In the genomic region with DNA sequence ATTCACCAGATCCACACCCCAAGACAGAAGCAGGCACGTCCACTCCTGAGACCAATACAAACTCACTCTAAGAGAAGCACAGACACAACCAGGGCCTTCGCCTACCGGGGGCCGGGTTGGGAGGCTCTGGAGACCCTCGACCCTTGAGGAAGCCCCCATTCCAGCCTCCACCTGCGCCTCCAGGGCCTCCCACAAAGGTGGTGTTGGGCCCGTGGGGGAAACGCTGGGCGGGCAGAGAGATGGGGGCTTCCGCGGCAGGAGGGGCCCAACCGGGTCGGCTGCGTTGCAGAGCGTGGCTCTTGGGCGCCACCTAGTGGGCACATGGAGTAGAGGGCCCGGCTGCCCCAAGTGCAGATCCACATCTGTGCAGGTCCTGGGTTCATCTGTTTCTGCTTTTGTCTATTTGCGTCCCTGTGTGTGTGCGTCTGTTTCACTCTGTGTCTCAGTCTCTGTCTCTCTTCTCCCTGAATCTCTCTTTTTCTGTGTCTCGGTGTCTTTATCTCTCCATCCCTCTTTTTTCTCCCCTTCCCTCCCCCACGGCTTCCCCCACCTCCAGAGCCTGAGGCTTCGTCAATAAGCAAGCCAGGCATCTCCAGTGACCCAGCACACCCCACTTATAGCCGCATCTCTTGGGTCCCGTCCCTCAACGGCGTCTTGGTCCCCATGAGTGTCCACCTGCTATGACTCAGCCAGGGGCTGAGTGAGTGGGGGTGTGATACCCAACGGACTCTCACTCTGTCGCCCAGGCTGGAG, we compare ENCODE assay signal across 8 cellular contexts. TPM values are rescaled to one million over a fixed set of nuclear protein-coding genes. Genes with fewer than 3 reads are reported as not detected.
DNase-seq lines count a peak whose midpoint lies in the region; ATAC-seq and TF ChIP-seq lines count a peak whose summit lies in the region.

No MANE protein-coding gene starts in this region.

- H3K9ac ChIP-seq in endodermal cell (ENCODE audit: extremely low read depth, low read length, poor library complexity, severe bottlenecking), result no peak overlapping the region

- H3K27ac ChIP-seq in AG04450 (ENCODE audit: low read depth, low read length), result no peak overlapping the region
- H3K27ac ChIP-seq in endodermal cell (ENCODE audit: low read depth, low read length), result no peak overlapping the region

- WGBS in endodermal cell (ENCODE audit: insufficient coverage in 1 of 2, insufficient read length in 1 of 2), 2 experiments, result 26 to 37% methylated on average over 10 to 28 of the region's 28 CpGs

- no peak overlapping the region for H3K4me3 Mint-ChIP-seq in endodermal cell

- POLR2A ChIA-PET in AG04450 (lab: Yijun Ruan, JAX), result no interaction called here

- H3K4me1 Mint-ChIP-seq in endodermal cell, result peaks cover 11% of the 10 kb centered on the region

- CTCF ChIA-PET in AG04450 (lab: Charles Lee), result interaction anchor here (0.7 to 1.5 kb wide), 4 partner anchors 9 to 31 kb away, joined by 3 to 6 read pairs (median 3); no protein-coding TSS in a partner anchor

- peaks cover 3% of the 10 kb centered on the region for H3K36me3 ChIP-seq in endodermal cell (ENCODE audit: control insufficient read depth, insufficient read depth, low read length)

- peak; percentile 13 for DNase-seq in AG04450 (ENCODE audit: low read depth, low spot score)
- peak; percentile 79 for DNase-seq in GM19238 (ENCODE audit: insufficient read length, low spot score)
- DNase-seq in NOMO-1 (lab: John Stamatoyannopoulos, UW; ENCODE audit: unreplicated experiment in 2 of 2), result peak; percentile 56
- peak; percentile 89 for DNase-seq in activated CD8-positive, alpha-beta memory T cell treated with anti-CD3 and anti-CD28 coated beads for 24 hours
- DNase-seq in endodermal cell, result peak; percentile 91
- peak; percentile 61 for DNase-seq in mucosa of gallbladder (ENCODE audit: low spot score)
- DNase-seq in stimulated activated CD8-positive, alpha-beta memory T cell treated with anti-CD3 and anti-CD28 coated beads, Interleukin-4, amount 100 ng/mL, for 48 hours, result peak; percentile 86

- H3K9me3 ChIP-seq in AG04450 (ENCODE audit: control insufficient read depth, insufficient read depth, low read length) (no peaks in the 10 kb centered on the region), endodermal cell (ENCODE audit: control insufficient read depth, low read length) (no peaks in the 10 kb centered on the region)

- H3K9me3 Mint-ChIP-seq in endodermal cell, result no peaks in the 10 kb centered on the region

- H3K27ac Mint-ChIP-seq in endodermal cell, result no peak overlapping the region

- no peak for ATAC-seq in HG02763 (IDR thresholded peaks at IDR 0.05; ENCODE audit: unreplicated experiment)

- TF ChIP-seq CTCF in AG04450 (IDR thresholded peaks at IDR 0.05; ENCODE audit: low read depth, low read length) (peak; percentile 98), endodermal cell (conservative IDR thresholded peaks at IDR 0.05) (peak; percentile 99)

- no peaks in the 10 kb centered on the region for H3K4me1 ChIP-seq in endodermal cell (ENCODE audit: control insufficient read depth, insufficient read depth, low read length)

- H3K27me3 ChIP-seq in AG04450 (ENCODE audit: control insufficient read depth, insufficient read depth, low read length) (no peaks in the 10 kb centered on the region), endodermal cell (ENCODE audit: control insufficient read depth, insufficient read depth, low read length, poor library complexity, severe bottlenecking) (no peaks in the 10 kb centered on the region)

- H3K4me3 ChIP-seq in AG04450 (ENCODE audit: low read depth, low read length) (peak overlapping the region; percentile 27), endodermal cell (ENCODE audit: low read length) (no peak overlapping the region)

- H3K36me3 Mint-ChIP-seq in endodermal cell (ENCODE audit: low read depth), result peaks cover 5% of the 10 kb centered on the region

- H3K27me3 Mint-ChIP-seq in endodermal cell (ENCODE audit: insufficient read depth), result no peaks in the 10 kb centered on the region

RNA-seq across cellular contexts. Expression of gene TINCR, which starts 10.5 kb away (rescaled TPM):
- polyA plus RNA-seq in AG04450 (2011; rRNA removed), result 0.04 TPM in 1 of 2 replicates, not detected in the other
- not detected in 2 replicates for polyA minus RNA-seq in AG04450 (2011; rRNA and poly(A)+ RNA removed)
- total RNA-seq in endodermal cell, result 1 to 10 TPM in 1 of 2 donors, under 1 TPM in 1; 0.53 to 1.2 TPM
- polyA plus RNA-seq in endodermal cell (2013, experiment 1 of 2), result 2.4 TPM
- polyA plus RNA-seq in endodermal cell (2013, experiment 2 of 2), result 2.6 TPM
- total RNA-seq in mucosa of gallbladder, result 0.20 TPM

RNA-seq across cellular contexts. Expression of gene SAFB2, which starts 44.3 kb away (rescaled TPM):
- polyA plus RNA-seq in AG04450 (2011; rRNA removed), result 17.4 and 24.4 TPM in 2 replicates
- 28.8 and 33.2 TPM in 2 replicates for polyA minus RNA-seq in AG04450 (2011; rRNA and poly(A)+ RNA removed)
- total RNA-seq in endodermal cell (10 to 100 TPM; 69.2 to 74.6 TPM), mucosa of gallbladder (127 TPM)
- polyA plus RNA-seq in endodermal cell (2013, experiment 1 of 2), result 49.7 TPM
- polyA plus RNA-seq in endodermal cell (2013, experiment 2 of 2), result 37.0 TPM

RNA-seq across cellular contexts. Expression of gene SAFB, which starts 44.6 kb away (rescaled TPM):
- polyA plus RNA-seq in AG04450 (2011; rRNA removed), result 28.0 and 34.0 TPM in 2 replicates
- 19.7 and 23.5 TPM in 2 replicates for polyA minus RNA-seq in AG04450 (2011; rRNA and poly(A)+ RNA removed)
- 100 to 1,000 TPM; 130 to 153 TPM for total RNA-seq in endodermal cell
- 105 TPM for polyA plus RNA-seq in endodermal cell (2013, experiment 1 of 2)
- polyA plus RNA-seq in endodermal cell (2013, experiment 2 of 2), result 88.3 TPM
- total RNA-seq in mucosa of gallbladder, result 92.9 TPM

Comparison
In these comparisons a context has a peak if more than half of its experiments do, and no peak if none do; other contexts are left out.
1. DNase-seq: peak in every context shown above with its lines; median percentile 91 in endodermal cell; 89 in activated CD8-positive, alpha-beta memory T cell treated with anti-CD3 and anti-CD28 coated beads for 24 hours; 86 in stimulated activated CD8-positive, alpha-beta memory T cell treated with anti-CD3 and anti-CD28 coated beads, Interleukin-4, amount 100 ng/mL, for 48 hours; 79 in GM19238; 61 in mucosa of gallbladder; 56 in NOMO-1; 13 in AG04450.